2 cellular contexts compared by ENCODE assay signal in genomic region chr7:22722596-22722995, GRCh38.
TF ChIP-seq lines count a peak whose summit lies in the region.

No MANE protein-coding gene starts in this region.

TF ChIP-seq in SK-N-SH, 30 proteins besides CTCF, POLR2A, EP300 and RAD21 (continued from another document):
- TF ChIP-seq MEF2A (IDR thresholded peaks at IDR 0.05; ENCODE audit: borderline replicate concordance, low read depth) (no peak), REST (IDR thresholded peaks at IDR 0.05; ENCODE audit: low read depth, low read length) (no peak), RXRA (IDR thresholded peaks at IDR 0.05; ENCODE audit: borderline replicate concordance, low read depth) (no peak)

TF ChIP-seq in SK-N-SH treated with all-trans-retinoic acid at 6 μM for 48 hours, 23 proteins besides CTCF, POLR2A, EP300 and RAD21 (continued from another document):
- TF ChIP-seq PATZ1 (CRISPR knock-in tag; IDR thresholded peaks at IDR 0.05; ENCODE audit: borderline replicate concordance): no peak
- no peak for TF ChIP-seq BACH2 (CRISPR knock-in tag; IDR thresholded peaks at IDR 0.05; ENCODE audit: borderline replicate concordance)
- no peak for TF ChIP-seq ZC3H10 (CRISPR knock-in tag; IDR thresholded peaks at IDR 0.05)
- TF ChIP-seq TSHZ2 (CRISPR knock-in tag; IDR thresholded peaks at IDR 0.05): no peak
- no peak for TF ChIP-seq RARB (CRISPR knock-in tag; IDR thresholded peaks at IDR 0.05)
- no peak for TF ChIP-seq ZNF8 (CRISPR knock-in tag; IDR thresholded peaks at IDR 0.05)
- no peak for TF ChIP-seq ZFP3 (CRISPR knock-in tag; IDR thresholded peaks at IDR 0.05)
- TF ChIP-seq ESRRG (CRISPR knock-in tag; IDR thresholded peaks at IDR 0.05): no peak
- TF ChIP-seq ZFP30 (CRISPR knock-in tag; IDR thresholded peaks at IDR 0.05): no peak
- no peak for TF ChIP-seq TOX (CRISPR knock-in tag; IDR thresholded peaks at IDR 0.05; ENCODE audit: borderline replicate concordance)
- no peak for TF ChIP-seq ZNF565 (CRISPR knock-in tag; conservative IDR thresholded peaks at IDR 0.05; ENCODE audit: low read depth)
- no peak for TF ChIP-seq CSDC2 (CRISPR knock-in tag; IDR thresholded peaks at IDR 0.05)
- TF ChIP-seq CREB5 (CRISPR knock-in tag; IDR thresholded peaks at IDR 0.05; ENCODE audit: low read depth): no peak
- TF ChIP-seq SNAI2 (CRISPR knock-in tag; IDR thresholded peaks at IDR 0.05): no peak
- no peak for TF ChIP-seq ARNTL (CRISPR knock-in tag; IDR thresholded peaks at IDR 0.05; ENCODE audit: borderline replicate concordance, low read depth)
